Comparison of ENCODE assay signal across 20 cellular contexts in the genomic region with DNA sequence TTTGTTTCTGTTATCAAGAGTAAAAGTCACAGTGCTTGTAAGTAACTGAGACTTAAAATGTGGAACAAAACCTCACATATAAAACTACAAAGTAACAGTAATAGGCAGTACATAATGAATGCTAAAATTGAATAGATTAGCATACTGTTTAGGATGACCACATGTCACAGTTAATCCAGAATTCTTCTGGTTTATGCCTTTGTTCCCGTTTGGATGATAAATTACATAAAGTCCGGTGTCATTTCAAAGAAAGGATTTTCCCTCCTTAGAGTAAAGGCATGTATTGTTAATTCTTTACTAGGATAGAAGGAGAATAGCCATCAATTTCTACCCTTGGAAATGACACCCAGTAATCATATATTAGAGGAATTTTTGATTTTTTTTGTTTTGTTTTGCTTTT.
"Had no signal": no experiment of that assay in that cellular context is flagged by ENCODE, and none has a peak within 500 bp of the region (broad histone marks: within the 10 kb centered on the region; RNA-seq: fewer than 3 reads in every experiment).

No MANE protein-coding gene starts in this region.

- H3K4me1 Mint-ChIP-seq: naive B cell had no signal

- H3K27ac ChIP-seq: coronary artery, dorsolateral prefrontal cortex, epithelial cell of prostate, esophagus muscularis mucosa, foreskin keratinocyte, gastroesophageal sphincter, heart left ventricle, left lung, lower lobe of right lung had no signal

- H3K4me1 ChIP-seq: esophagus muscularis mucosa, foreskin keratinocyte, gastroesophageal sphincter, heart left ventricle, left lung, lower lobe of right lung had no signal

- H3K9me3 Mint-ChIP-seq: naive B cell had no signal

- H3K36me3 Mint-ChIP-seq: mesothelial cell of epicardium, naive B cell had no signal

- ATAC-seq: foreskin keratinocyte, gastroesophageal sphincter, heart left ventricle, left cardiac atrium, left lung, left ventricle myocardium superior, lower lobe of right lung, mucosa of descending colon had no signal

- H3K36me3 ChIP-seq: esophagus muscularis mucosa, gastroesophageal sphincter, heart left ventricle, left lung, lower lobe of right lung had no signal

- H3K27me3 Mint-ChIP-seq: naive B cell had no signal

- H3K4me3 ChIP-seq: coronary artery, dorsolateral prefrontal cortex, esophagus muscularis mucosa, gastroesophageal sphincter, heart left ventricle, left lung, lower lobe of right lung, mucosa of descending colon had no signal

- H3K9me3 ChIP-seq: esophagus muscularis mucosa, gastroesophageal sphincter, heart left ventricle, left lung, lower lobe of right lung, mucosa of descending colon had no signal

- H3K27ac Mint-ChIP-seq: mesothelial cell of epicardium, naive B cell had no signal

- H3K27me3 ChIP-seq: dorsolateral prefrontal cortex, esophagus muscularis mucosa, gastroesophageal sphincter, heart left ventricle, left lung had no signal

- H3K4me3 Mint-ChIP-seq: mesothelial cell of epicardium, naive B cell had no signal

- DNase-seq: dermis blood vessel endothelial cell; dorsolateral prefrontal cortex; effector CD4-positive, alpha-beta T cell; effector memory CD4-positive, alpha-beta T cell; erythroblast; foreskin keratinocyte; heart left ventricle; hippocampal formation; left cardiac atrium; left lung; left ventricle myocardium superior; lower lobe of right lung; mesenchymal stem cell; mucosa of descending colon; naive B cell had no signal
